In the genomic region with DNA sequence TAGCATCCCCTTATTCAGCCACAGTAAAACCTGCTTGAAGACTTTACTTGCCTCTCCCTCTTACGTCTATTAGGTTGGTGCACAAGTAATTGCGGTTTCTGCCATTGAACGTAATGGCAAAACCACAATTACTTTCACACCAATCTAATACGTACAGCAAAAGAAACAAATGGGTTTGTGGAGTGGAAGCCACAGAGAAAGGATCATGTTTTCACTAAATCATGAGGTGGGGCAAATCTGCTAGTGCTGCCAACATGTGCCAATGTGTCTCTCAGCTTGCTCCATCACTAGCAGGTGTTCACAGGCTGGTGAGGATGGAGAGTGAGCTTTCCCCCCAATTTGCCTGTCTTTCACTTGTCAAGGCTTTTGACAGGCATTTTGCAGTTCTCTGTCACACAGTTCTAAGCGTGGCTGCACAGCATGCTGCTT, we compare ENCODE assay signal across 1 cellular context.
A peak's percentile ranks its signal among the peaks of the same experiment; 100 is the strongest.
TF ChIP-seq lines count a peak whose summit lies in the region.

No MANE protein-coding gene starts in this region.

TF ChIP-seq in neural cell, 6 proteins besides CTCF, POLR2A, EP300 and RAD21 (continued from another document):
- TF ChIP-seq, protein P1, sequence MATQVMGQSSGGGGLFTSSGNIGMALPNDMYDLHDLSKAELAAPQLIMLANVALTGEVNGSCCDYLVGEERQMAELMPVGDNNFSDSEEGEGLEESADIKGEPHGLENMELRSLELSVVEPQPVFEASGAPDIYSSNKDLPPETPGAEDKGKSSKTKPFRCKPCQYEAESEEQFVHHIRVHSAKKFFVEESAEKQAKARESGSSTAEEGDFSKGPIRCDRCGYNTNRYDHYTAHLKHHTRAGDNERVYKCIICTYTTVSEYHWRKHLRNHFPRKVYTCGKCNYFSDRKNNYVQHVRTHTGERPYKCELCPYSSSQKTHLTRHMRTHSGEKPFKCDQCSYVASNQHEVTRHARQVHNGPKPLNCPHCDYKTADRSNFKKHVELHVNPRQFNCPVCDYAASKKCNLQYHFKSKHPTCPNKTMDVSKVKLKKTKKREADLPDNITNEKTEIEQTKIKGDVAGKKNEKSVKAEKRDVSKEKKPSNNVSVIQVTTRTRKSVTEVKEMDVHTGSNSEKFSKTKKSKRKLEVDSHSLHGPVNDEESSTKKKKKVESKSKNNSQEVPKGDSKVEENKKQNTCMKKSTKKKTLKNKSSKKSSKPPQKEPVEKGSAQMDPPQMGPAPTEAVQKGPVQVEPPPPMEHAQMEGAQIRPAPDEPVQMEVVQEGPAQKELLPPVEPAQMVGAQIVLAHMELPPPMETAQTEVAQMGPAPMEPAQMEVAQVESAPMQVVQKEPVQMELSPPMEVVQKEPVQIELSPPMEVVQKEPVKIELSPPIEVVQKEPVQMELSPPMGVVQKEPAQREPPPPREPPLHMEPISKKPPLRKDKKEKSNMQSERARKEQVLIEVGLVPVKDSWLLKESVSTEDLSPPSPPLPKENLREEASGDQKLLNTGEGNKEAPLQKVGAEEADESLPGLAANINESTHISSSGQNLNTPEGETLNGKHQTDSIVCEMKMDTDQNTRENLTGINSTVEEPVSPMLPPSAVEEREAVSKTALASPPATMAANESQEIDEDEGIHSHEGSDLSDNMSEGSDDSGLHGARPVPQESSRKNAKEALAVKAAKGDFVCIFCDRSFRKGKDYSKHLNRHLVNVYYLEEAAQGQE (IDR thresholded peaks at IDR 0.05; ENCODE audit: borderline replicate concordance) = no peak
- TF ChIP-seq POLR2AphosphoS5 (IDR thresholded peaks at IDR 0.05) = peak; percentile 68
